In genomic region chr11:83956119-83956697, GRCh38 we compare ENCODE assay signal across 23 cellular contexts.
DNase-seq lines count a peak whose midpoint lies in the region; ATAC-seq, FAIRE-seq and TF ChIP-seq lines count a peak whose summit lies in the region.
"Had no signal": no experiment of that assay in that cellular context is flagged by ENCODE, and none has a peak within 500 bp of the region (broad histone marks: within the 10 kb centered on the region; RNA-seq: fewer than 3 reads in every experiment).

No MANE protein-coding gene starts in this region.

- no peak overlapping the region for H2BK5ac ChIP-seq in mesenchymal stem cell (ENCODE audit: low read depth, low read length, poor library complexity, severe bottlenecking)

- no peak overlapping the region for H4K91ac ChIP-seq in mesenchymal stem cell (ENCODE audit: low read length)

- H3K9ac ChIP-seq in mesenchymal stem cell (ENCODE audit: low read length) = no peak overlapping the region
- H3K9ac ChIP-seq: GM23248 had no signal

- H4K8ac ChIP-seq in mesenchymal stem cell (ENCODE audit: low read length) = no peak overlapping the region

- no peaks in the 10 kb centered on the region for H3K4me1 ChIP-seq in right cardiac atrium (ENCODE audit: control insufficient read depth, insufficient read depth, low read length)
- no peaks in the 10 kb centered on the region for H3K4me1 ChIP-seq in mesenchymal stem cell (ENCODE audit: control insufficient read depth, insufficient read depth, low read depth, low read length)
- no peaks in the 10 kb centered on the region for H3K4me1 ChIP-seq in tibial artery

- DNase-seq in right cardiac atrium = peak in 2 of 3 donors; percentile 16 to 28
- DNase-seq in cardiac septum (ENCODE audit: low spot score) = no peak
- DNase-seq in mesenchymal stem cell = no peak
- no peak for DNase-seq in urothelium cell line (ENCODE audit: low spot score)
- no peak for DNase-seq in NCI-H1092 (lab: John Stamatoyannopoulos, UW)
- DNase-seq in tibial artery = no peak
- DNase-seq: CD8-positive, alpha-beta memory T cell; DND-41; GM23248; H7; Kasumi-1; NCI-H1105; NCI-H1436 treated with DMSO at 0.1 percent for 48 hours; NCI-H1930; NCI-H2107; NCI-H524; NCI-H748 treated with DMSO at 0.1 percent for 48 hours had no signal

- no peak overlapping the region for H2AK5ac ChIP-seq in mesenchymal stem cell (ENCODE audit: low read length, severe bottlenecking)

- no peak overlapping the region for H3K23ac ChIP-seq in mesenchymal stem cell (ENCODE audit: low read length in 2 of 2)

- TF ChIP-seq CTCF in VCaP (conservative IDR thresholded peaks at IDR 0.05) (no peak), tibial artery (IDR thresholded peaks at IDR 0.05) (no peak)

- H3K4me3 ChIP-seq in right cardiac atrium (ENCODE audit: low read length) (no peak overlapping the region), mesenchymal stem cell (ENCODE audit: insufficient read depth in 1 of 2, low read depth in 1 of 2, low read length in 2 of 2) (no peak overlapping the region), tibial artery (no peak overlapping the region)
- H3K4me3 ChIP-seq: GM23248 had no signal

- H3K4ac ChIP-seq in mesenchymal stem cell (ENCODE audit: low read depth in 1 of 2, low read length in 2 of 2) = peak overlapping the region in 1 of 2 experiments; percentile 32

- 88% methylated on average over 10 of the region's 10 CpGs for WGBS in right cardiac atrium
- WGBS in mesenchymal stem cell = 78% methylated on average over 8 of the region's 10 CpGs

- intact Hi-C loops in right cardiac atrium (cut with DNase I) (no loop called here), cardiac septum (cut with DNase I) (no loop called here), tibial artery (cut with DNase I; ENCODE audit: low total_unique reads) (no loop called here)

- H3K79me1 ChIP-seq in mesenchymal stem cell (replicated peaks; ENCODE audit: low read length, poor library complexity, severe bottlenecking) = no peaks in the 10 kb centered on the region

- H3K9me3 ChIP-seq in right cardiac atrium (ENCODE audit: control insufficient read depth, low read length) (no peaks in the 10 kb centered on the region), mesenchymal stem cell (ENCODE audit: control insufficient read depth, low read length) (no peaks in the 10 kb centered on the region), tibial artery (no peaks in the 10 kb centered on the region)

- no peak overlapping the region for H3K14ac ChIP-seq in mesenchymal stem cell (ENCODE audit: low read length in 2 of 2)

- H2BK15ac ChIP-seq in mesenchymal stem cell (ENCODE audit: low read depth, poor library complexity, severe bottlenecking) = peak overlapping the region; percentile 62

- H3K27me3 ChIP-seq in right cardiac atrium (ENCODE audit: control insufficient read depth, insufficient read depth) (no peaks in the 10 kb centered on the region), mesenchymal stem cell (ENCODE audit: control insufficient read depth in 1 of 2, insufficient read depth in 1 of 2, low read length in 2 of 2) (no peaks in the 10 kb centered on the region), tibial artery (no peaks in the 10 kb centered on the region)

- H2BK120ac ChIP-seq in mesenchymal stem cell (ENCODE audit: low read depth, low read length) = no peak overlapping the region

- peak overlapping the region; percentile 51 to 78 for H2BK12ac ChIP-seq in mesenchymal stem cell (ENCODE audit: low read length in 2 of 2)

- H3K36me3 ChIP-seq in mesenchymal stem cell (ENCODE audit: control insufficient read depth in 1 of 2, insufficient read depth in 2 of 2, low read depth in 1 of 2, low read length in 2 of 2) (no peaks in the 10 kb centered on the region), tibial artery (no peaks in the 10 kb centered on the region)

- peak overlapping the region in 1 of 2 experiments; percentile 13 for H3K18ac ChIP-seq in mesenchymal stem cell (ENCODE audit: low read depth in 1 of 2, low read length in 2 of 2)

- no peak overlapping the region for H3K4me2 ChIP-seq in mesenchymal stem cell (ENCODE audit: low read length, poor library complexity, severe bottlenecking)

- no peak overlapping the region for H2AFZ ChIP-seq in mesenchymal stem cell (ENCODE audit: low read depth, low read length)
- H2AFZ ChIP-seq: GM23248 had no signal

- H3K27ac ChIP-seq in right cardiac atrium (ENCODE audit: low read length) (no peak overlapping the region), VCaP (peak overlapping the region; percentile 28; the same call in 1 of the 2 replicates), mesenchymal stem cell (ENCODE audit: low read length, poor library complexity, severe bottlenecking) (no peak overlapping the region), tibial artery (no peak overlapping the region)
- H3K27ac ChIP-seq: 22Rv1, GM23248 had no signal

- peak; percentile 48 for FAIRE-seq in urothelium cell line (lab: Jason Lieb, UNC)
- FAIRE-seq: HepG2, RCC 7860 had no signal

- no peak for ATAC-seq in right cardiac atrium
- no peak for ATAC-seq in GM18517 (IDR thresholded peaks at IDR 0.05; ENCODE audit: unreplicated experiment)
- ATAC-seq: HepG2, SK-N-SH treated with all-trans-retinoic acid at 6 μM for 48 hours had no signal

Comparison
In these comparisons a context has a peak if more than half of its experiments do, and no peak if none do; other contexts are left out.
1. DNase-seq: peak in right cardiac atrium (2 of 3); none in cardiac septum (single experiment), mesenchymal stem cell (single experiment), urothelium cell line (single experiment), NCI-H1092 (single experiment) and tibial artery (0 of 2).